Comparison of ENCODE assay signal across 13 cellular contexts in the genomic region with DNA sequence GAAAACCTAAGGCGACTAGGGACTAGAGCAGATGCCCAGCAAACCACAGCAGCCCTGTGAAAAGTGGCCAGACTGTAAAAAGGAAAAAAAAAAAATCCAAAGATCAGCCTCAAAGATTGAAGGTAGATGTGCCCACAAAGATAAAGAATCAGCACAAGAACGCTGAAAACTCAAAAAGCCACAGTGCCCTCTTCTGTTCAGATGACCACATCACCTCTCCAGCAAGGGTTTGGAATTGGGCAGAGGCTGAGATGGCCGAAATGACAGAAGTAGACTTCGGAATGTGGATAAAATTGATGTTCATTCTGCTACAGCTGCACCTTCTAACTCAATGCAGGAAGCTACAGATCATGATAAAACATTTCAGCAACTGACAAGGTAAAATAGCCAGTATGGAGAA.
DNase-seq lines count a peak whose midpoint lies in the region; ATAC-seq and TF ChIP-seq lines count a peak whose summit lies in the region.
"Had no signal": no experiment of that assay in that cellular context is flagged by ENCODE, and none has a peak within 500 bp of the region (broad histone marks: within the 10 kb centered on the region; RNA-seq: fewer than 3 reads in every experiment).

No MANE protein-coding gene starts in this region.

- no peak overlapping the region for H3K4me3 ChIP-seq in cardiac muscle cell
- H3K4me3 ChIP-seq in right cardiac atrium (ENCODE audit: low read length), result no peak overlapping the region

- peak; percentile 62 for TF ChIP-seq CTCF in cardiac muscle cell (IDR thresholded peaks at IDR 0.05; ENCODE audit: low read depth, low read length)
- TF ChIP-seq CTCF in foreskin keratinocyte (conservative IDR thresholded peaks at IDR 0.05), result peak; percentile 63
- TF ChIP-seq CTCF in type B pancreatic cell (conservative IDR thresholded peaks at IDR 0.05), result peak; percentile 57

- peaks cover 12% of the 10 kb centered on the region for H3K9me3 Mint-ChIP-seq in type B pancreatic cell
- peaks cover 31 to 44% of the 10 kb centered on the region in 2 donors for H3K9me3 Mint-ChIP-seq in stimulated activated naive CD8-positive, alpha-beta T cell treated with anti-CD3 and anti-CD28 coated beads, Interleukin-15, amount 100 ng/mL, for 72 hours

- H3K27ac Mint-ChIP-seq in type B pancreatic cell, result no peak overlapping the region
- H3K27ac Mint-ChIP-seq in stimulated activated naive CD8-positive, alpha-beta T cell treated with anti-CD3 and anti-CD28 coated beads, Interleukin-15, amount 100 ng/mL, for 72 hours, result no peak overlapping the region
- H3K27ac Mint-ChIP-seq: CD14-positive monocyte had no signal

- no peak for ATAC-seq in right cardiac atrium
- ATAC-seq in foreskin keratinocyte, result peak; percentile 42
- ATAC-seq in stimulated activated naive CD8-positive, alpha-beta T cell treated with anti-CD3 and anti-CD28 coated beads, Interleukin-15, amount 100 ng/mL, for 72 hours, result no peak
- ATAC-seq: left cardiac atrium had no signal

- H3K4me1 Mint-ChIP-seq in type B pancreatic cell (ENCODE audit: unreplicated experiment), result no peaks in the 10 kb centered on the region
- H3K4me1 Mint-ChIP-seq in stimulated activated naive CD8-positive, alpha-beta T cell treated with anti-CD3 and anti-CD28 coated beads, Interleukin-15, amount 100 ng/mL, for 72 hours, result no peaks in the 10 kb centered on the region
- H3K4me1 Mint-ChIP-seq: CD14-positive monocyte had no signal

- H3K36me3 Mint-ChIP-seq in type B pancreatic cell, result peaks cover 4% of the 10 kb centered on the region
- H3K36me3 Mint-ChIP-seq: CD14-positive monocyte had no signal

- H3K27ac ChIP-seq in cardiac muscle cell, result no peak overlapping the region
- no peak overlapping the region for H3K27ac ChIP-seq in right cardiac atrium (ENCODE audit: low read length)
- no peak overlapping the region for H3K27ac ChIP-seq in foreskin keratinocyte

- no peak overlapping the region for H3K4me3 Mint-ChIP-seq in type B pancreatic cell
- no peak overlapping the region for H3K4me3 Mint-ChIP-seq in stimulated activated naive CD8-positive, alpha-beta T cell treated with anti-CD3 and anti-CD28 coated beads, Interleukin-15, amount 100 ng/mL, for 72 hours
- H3K4me3 Mint-ChIP-seq: CD14-positive monocyte; central memory CD8-positive, alpha-beta T cell had no signal

- peak in 1 of 2 donors; percentile 29 for DNase-seq in cardiac muscle cell (ENCODE audit: low read depth in 1 of 2, low spot score in 1 of 2)
- no peak for DNase-seq in right cardiac atrium
- DNase-seq in SK-MEL-5 (ENCODE audit: low read depth, low spot score), result peak; percentile 63
- DNase-seq in foreskin keratinocyte, result no peak
- DNase-seq in type B pancreatic cell (ENCODE audit: extremely low spot score, unreplicated experiment), result no peak
- DNase-seq in stimulated activated naive CD8-positive, alpha-beta T cell treated with anti-CD3 and anti-CD28 coated beads, Interleukin-15, amount 100 ng/mL, for 72 hours, result no peak
- DNase-seq in NCI-H1694 (lab: John Stamatoyannopoulos, UW), result no peak
- no peak for DNase-seq in NCI-H1694 treated with DMSO at 0.1 percent for 48 hours (lab: John Stamatoyannopoulos, UW)
- DNase-seq: activated CD8-positive, alpha-beta memory T cell treated with anti-CD3 and anti-CD28 coated beads, Interleukin-2, amount 50 U/mL, for 4 hours; left cardiac atrium; NCI-H1436 had no signal

- H3K27me3 ChIP-seq in cardiac muscle cell, result no peaks in the 10 kb centered on the region
- no peaks in the 10 kb centered on the region for H3K27me3 ChIP-seq in right cardiac atrium (ENCODE audit: control insufficient read depth, insufficient read depth)
- no peaks in the 10 kb centered on the region for H3K27me3 ChIP-seq in foreskin keratinocyte

- no peaks in the 10 kb centered on the region for H3K36me3 ChIP-seq in cardiac muscle cell

- no peaks in the 10 kb centered on the region for H3K9me3 ChIP-seq in cardiac muscle cell (ENCODE audit: low read depth)
- H3K9me3 ChIP-seq in right cardiac atrium (ENCODE audit: control insufficient read depth, low read length), result no peaks in the 10 kb centered on the region

- in situ Hi-C loops in SK-MEL-5 (cut with HindIII; ENCODE audit: low pct_unique_long_range_greater_than_20kb, low sequenced_read_pairs), result no loop called here

- intact Hi-C loops in right cardiac atrium (cut with DNase I), result no loop called here

- 76% methylated on average over 4 of the region's 4 CpGs for WGBS in right cardiac atrium

- H3K27me3 Mint-ChIP-seq in type B pancreatic cell, result no peaks in the 10 kb centered on the region
- no peaks in the 10 kb centered on the region for H3K27me3 Mint-ChIP-seq in stimulated activated naive CD8-positive, alpha-beta T cell treated with anti-CD3 and anti-CD28 coated beads, Interleukin-15, amount 100 ng/mL, for 72 hours
- H3K27me3 Mint-ChIP-seq: central memory CD8-positive, alpha-beta T cell had no signal

- no peaks in the 10 kb centered on the region for H3K4me1 ChIP-seq in cardiac muscle cell (ENCODE audit: low read depth)
- H3K4me1 ChIP-seq in right cardiac atrium (ENCODE audit: control insufficient read depth, insufficient read depth, low read length), result peaks cover 2% of the 10 kb centered on the region
- H3K4me1 ChIP-seq in foreskin keratinocyte, result no peaks in the 10 kb centered on the region
